Comparison of ENCODE assay signal across 8 cellular contexts in the genomic region with DNA sequence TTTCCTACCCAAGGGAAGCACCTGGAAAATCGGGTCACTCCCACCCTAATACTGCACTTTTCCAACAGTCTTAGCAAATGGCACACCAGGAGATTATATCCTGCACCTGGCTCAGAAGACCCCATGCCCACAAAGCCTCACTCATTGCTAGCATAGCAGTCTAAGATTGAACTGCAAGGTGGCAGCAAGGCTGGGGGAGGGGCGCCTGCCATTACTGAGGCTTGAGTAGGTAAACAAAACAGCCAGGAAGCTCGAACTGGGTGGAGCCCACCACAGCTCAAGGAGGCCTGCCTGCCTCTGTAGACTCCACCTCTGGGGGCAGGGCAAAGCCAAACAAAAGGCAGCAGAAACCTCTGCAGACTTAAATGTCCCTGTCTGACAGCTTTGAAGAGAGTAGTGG.
A peak's percentile ranks its signal among the peaks of the same experiment; 100 is the strongest.
DNase-seq lines count a peak whose midpoint lies in the region; ATAC-seq and TF ChIP-seq lines count a peak whose summit lies in the region.
"Not testable (repeated sequence)": the region's sequence is repeated elsewhere in the genome, so short reads cannot be mapped to it uniquely, and the experiment has no call there.

No MANE protein-coding gene starts in this region.

- H3K4me3 Mint-ChIP-seq in activated CD4-positive, alpha-beta memory T cell treated with anti-CD3 and anti-CD28 coated beads for 36 hours; activated naive CD4-positive, alpha-beta T cell treated with anti-CD3 and anti-CD28 coated beads, Interleukin-2, amount 10 ng/mL, durations not matched to agents 7 days and 5 days: not testable (repeated sequence)
- peak overlapping the region; percentile 25 to 37 for H3K4me3 Mint-ChIP-seq in effector memory CD8-positive, alpha-beta T cell

- H3K9me2 ChIP-seq in OCI-LY7 (ENCODE audit: insufficient read depth, low read length): not testable (repeated sequence)

- not testable (repeated sequence) for H4K20me1 ChIP-seq in DND-41 (ENCODE audit: insufficient read depth, low read length); OCI-LY7 (ENCODE audit: insufficient read depth, low read length)

- not testable (repeated sequence) for BruUV-seq in OCI-LY7 (replicated peaks; lab: Mats Ljungman, UMichigan)

- H3K27ac ChIP-seq in DND-41 (ENCODE audit: low read length); OCI-LY7 (ENCODE audit: low read depth, low read length, poor library complexity, severe bottlenecking): not testable (repeated sequence)

- H3K4me1 ChIP-seq in DND-41 (ENCODE audit: insufficient read depth, low read length); OCI-LY7 (ENCODE audit: insufficient read depth, low read length, poor library complexity, severe bottlenecking): not testable (repeated sequence)

- not testable (repeated sequence) for H3K4me3 ChIP-seq in DND-41 (ENCODE audit: low read depth in 1 of 2, low read length in 2 of 2); OCI-LY7 (ENCODE audit: low read depth, low read length, poor library complexity, severe bottlenecking)

- H2AFZ ChIP-seq in DND-41 (ENCODE audit: low read depth, low read length); OCI-LY7 (ENCODE audit: low read length): not testable (repeated sequence)

- not testable (repeated sequence) for H3K27me3 Mint-ChIP-seq in activated CD4-positive, alpha-beta memory T cell treated with anti-CD3 and anti-CD28 coated beads for 36 hours; activated naive CD4-positive, alpha-beta T cell treated with anti-CD3 and anti-CD28 coated beads, Interleukin-2, amount 10 ng/mL, durations not matched to agents 7 days and 5 days; effector memory CD8-positive, alpha-beta T cell

- DNase-seq in DND-41 (peak; percentile 44), OCI-LY7 (ENCODE audit: low spot score) (peak; percentile 12), T-helper 22 cell (ENCODE audit: low read depth) (peak; percentile 23), activated T-helper 1 cell treated with Interleukin-2 at 50 U/mL for 16 hours (ENCODE audit: low read depth) (peak; percentile 9)
- DNase-seq in activated CD4-positive, alpha-beta memory T cell treated with anti-CD3 and anti-CD28 coated beads for 36 hours: peak; percentile 27
- DNase-seq in activated naive CD4-positive, alpha-beta T cell treated with anti-CD3 and anti-CD28 coated beads, Interleukin-2, amount 10 ng/mL, durations not matched to agents 7 days and 5 days: peak; percentile 84
- DNase-seq in effector memory CD8-positive, alpha-beta T cell: peak; percentile 21 to 38 (median 22)
- DNase-seq in stimulated activated naive CD4-positive, alpha-beta T cell (lab: John Stamatoyannopoulos, UW): peak in 5 of 6 experiments; percentile 4 to 45 (median 27)

- H3K9ac ChIP-seq in DND-41 (ENCODE audit: low read depth, low read length): not testable (repeated sequence)

- intact Hi-C loops in OCI-LY7 (cut with micrococcal nuclease; ENCODE audit: unreplicated experiment); activated CD4-positive, alpha-beta memory T cell treated with anti-CD3 and anti-CD28 coated beads for 36 hours (cut with micrococcal nuclease): not testable (repeated sequence)

- H3K36me3 ChIP-seq in DND-41 (ENCODE audit: insufficient read depth, low read length) (peaks cover 13% of the 10 kb centered on the region), OCI-LY7 (ENCODE audit: insufficient read depth, low read length) (peaks cover 13% of the 10 kb centered on the region)

- not testable (repeated sequence) for H3K9me3 Mint-ChIP-seq in activated CD4-positive, alpha-beta memory T cell treated with anti-CD3 and anti-CD28 coated beads for 36 hours; activated naive CD4-positive, alpha-beta T cell treated with anti-CD3 and anti-CD28 coated beads, Interleukin-2, amount 10 ng/mL, durations not matched to agents 7 days and 5 days; effector memory CD8-positive, alpha-beta T cell

- peak overlapping the region; percentile 20 for H3K27ac Mint-ChIP-seq in activated CD4-positive, alpha-beta memory T cell treated with anti-CD3 and anti-CD28 coated beads for 36 hours
- peak overlapping the region; percentile 89 for H3K27ac Mint-ChIP-seq in activated naive CD4-positive, alpha-beta T cell treated with anti-CD3 and anti-CD28 coated beads, Interleukin-2, amount 10 ng/mL, durations not matched to agents 7 days and 5 days
- H3K27ac Mint-ChIP-seq in effector memory CD8-positive, alpha-beta T cell: peak overlapping the region; percentile 80 to 82

- not testable (repeated sequence) for H3K4me2 ChIP-seq in DND-41 (ENCODE audit: insufficient read depth, low read length); OCI-LY7 (ENCODE audit: low read length)

- ATAC-seq in DND-41 (ENCODE audit: insufficient read depth, low read depth); effector memory CD8-positive, alpha-beta T cell (replicated peaks): not testable (repeated sequence)

- CTCF ChIA-PET in OCI-LY7 (lab: Charles Lee; ENCODE audit: unreplicated experiment); activated CD4-positive, alpha-beta memory T cell treated with anti-CD3 and anti-CD28 coated beads for 36 hours (lab: Charles Lee); activated naive CD4-positive, alpha-beta T cell treated with anti-CD3 and anti-CD28 coated beads, Interleukin-2, amount 10 ng/mL, durations not matched to agents 7 days and 5 days (lab: Charles Lee): not testable (repeated sequence)

- H3K27me3 ChIP-seq in DND-41 (ENCODE audit: insufficient read depth, low read length, poor library complexity): not testable (repeated sequence)

- not testable (repeated sequence) for H3K79me2 ChIP-seq in DND-41 (ENCODE audit: insufficient read depth, low read length); OCI-LY7 (ENCODE audit: insufficient read depth, low read depth, low read length)

- peaks cover 71% of the 10 kb centered on the region for H3K36me3 Mint-ChIP-seq in activated CD4-positive, alpha-beta memory T cell treated with anti-CD3 and anti-CD28 coated beads for 36 hours
- H3K36me3 Mint-ChIP-seq in activated naive CD4-positive, alpha-beta T cell treated with anti-CD3 and anti-CD28 coated beads, Interleukin-2, amount 10 ng/mL, durations not matched to agents 7 days and 5 days: peaks cover 89% of the 10 kb centered on the region
- H3K36me3 Mint-ChIP-seq in effector memory CD8-positive, alpha-beta T cell (ENCODE audit: insufficient read depth): peaks cover 37% of the 10 kb centered on the region

- H3K4me1 Mint-ChIP-seq in activated CD4-positive, alpha-beta memory T cell treated with anti-CD3 and anti-CD28 coated beads for 36 hours (ENCODE audit: low read depth): peaks cover 39% of the 10 kb centered on the region
- peaks cover 42% of the 10 kb centered on the region for H3K4me1 Mint-ChIP-seq in activated naive CD4-positive, alpha-beta T cell treated with anti-CD3 and anti-CD28 coated beads, Interleukin-2, amount 10 ng/mL, durations not matched to agents 7 days and 5 days
- peaks cover 39 to 51% of the 10 kb centered on the region in 2 donors for H3K4me1 Mint-ChIP-seq in effector memory CD8-positive, alpha-beta T cell (ENCODE audit: low read depth in 2 of 2)

- TF ChIP-seq CTCF in DND-41 (IDR thresholded peaks at IDR 0.05; ENCODE audit: borderline replicate concordance, extremely low read depth, low read length, poor library complexity, severe bottlenecking); OCI-LY7 (conservative IDR thresholded peaks at IDR 0.05; ENCODE audit: low read length): not testable (repeated sequence)

- POLR2A ChIA-PET in OCI-LY7 (lab: Charles Lee): interaction anchor here (0.6 to 1.3 kb wide), 2 partner anchors 11 to 21 kb away, joined by 3 to 4 read pairs; no protein-coding TSS in a partner anchor
- POLR2A ChIA-PET in activated CD4-positive, alpha-beta memory T cell treated with anti-CD3 and anti-CD28 coated beads for 36 hours (lab: Charles Lee): not testable (repeated sequence)

- not testable (repeated sequence) for H3K9me3 ChIP-seq in DND-41 (ENCODE audit: insufficient read depth, low read length, severe bottlenecking); OCI-LY7 (ENCODE audit: low read length)

Comparison
In these comparisons a context has a peak if more than half of its experiments do, and no peak if none do; other contexts are left out.
1. DNase-seq: peak in every context shown above with its lines; median percentile 84 in activated naive CD4-positive, alpha-beta T cell treated with anti-CD3 and anti-CD28 coated beads, Interleukin-2, amount 10 ng/mL, durations not matched to agents 7 days and 5 days; 44 in DND-41; 27 in activated CD4-positive, alpha-beta memory T cell treated with anti-CD3 and anti-CD28 coated beads for 36 hours; 27 in stimulated activated naive CD4-positive, alpha-beta T cell; 23 in T-helper 22 cell; 22 in effector memory CD8-positive, alpha-beta T cell; 12 in OCI-LY7; 9 in activated T-helper 1 cell treated with Interleukin-2 at 50 U/mL for 16 hours.
2. H3K27ac Mint-ChIP-seq: peak in every context shown above with its lines; median percentile 89 in activated naive CD4-positive, alpha-beta T cell treated with anti-CD3 and anti-CD28 coated beads, Interleukin-2, amount 10 ng/mL, durations not matched to agents 7 days and 5 days; 81 in effector memory CD8-positive, alpha-beta T cell; 20 in activated CD4-positive, alpha-beta memory T cell treated with anti-CD3 and anti-CD28 coated beads for 36 hours.